Comparison of ENCODE assay signal across 32 cellular contexts in the genomic region with DNA sequence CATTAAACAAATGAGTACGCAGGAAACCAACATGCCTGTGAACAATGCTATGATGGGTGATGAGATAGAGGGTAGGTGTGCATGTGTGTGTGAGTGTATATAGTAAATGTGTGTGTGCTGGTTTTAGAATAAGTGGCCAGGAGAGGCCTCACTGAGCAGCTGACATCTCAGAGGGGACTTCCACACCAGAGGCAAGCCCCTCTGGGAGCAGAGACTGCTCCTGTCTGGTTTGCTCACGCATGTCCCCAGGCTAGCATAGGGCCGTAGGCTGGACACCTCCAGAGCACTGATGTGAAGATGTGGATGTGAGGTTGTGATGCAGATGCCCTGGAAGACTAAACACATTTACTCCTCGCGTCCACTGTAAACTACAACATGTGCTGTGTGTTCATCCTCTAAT.
"Had no signal": no experiment of that assay in that cellular context is flagged by ENCODE, and none has a peak within 500 bp of the region (broad histone marks: within the 10 kb centered on the region; RNA-seq: fewer than 3 reads in every experiment).

No MANE protein-coding gene starts in this region.

- H3K4me1 Mint-ChIP-seq: naive B cell; naive thymus-derived CD8-positive, alpha-beta T cell; neural crest cell; stimulated activated naive CD8-positive, alpha-beta T cell treated with anti-CD3 and anti-CD28 coated beads, Interleukin-15, amount 100 ng/mL, for 72 hours had no signal

- H3K9ac ChIP-seq: parathyroid adenoma had no signal

- H3K4me1 ChIP-seq: psoas muscle, tibial artery, transverse colon, upper lobe of right lung, uterus had no signal

- H3K27ac ChIP-seq: ovary, parathyroid adenoma, psoas muscle, skin epidermis, spleen, suprapubic skin, testis, tibial artery, transverse colon, upper lobe of right lung, uterus had no signal

- DNase-seq: naive B cell; naive thymus-derived CD8-positive, alpha-beta T cell; nephron progenitor cell; occipital lobe; ovary; posterior cingulate gyrus; psoas muscle; right cardiac atrium; spleen; stimulated activated CD4-positive, alpha-beta T cell treated with anti-CD3 and anti-CD28 coated beads, Interleukin-12 subunit alpha, Interleukin-12 subunit beta, amount 100 ng/mL, for 4 hours; stimulated activated CD4-positive, alpha-beta T cell treated with anti-CD3 and anti-CD28 coated beads, Interleukin-1b, Interleukin-23, amount 100 ng/mL, for 48 hours; stimulated activated CD4-positive, alpha-beta T cell treated with anti-CD3 and anti-CD28 coated beads, Interleukin-4, amount 100 ng/mL, for 1 hour; stimulated activated CD4-positive, alpha-beta T cell treated with anti-CD3 and anti-CD28 coated beads, Interleukin-4, amount 100 ng/mL, for 4 hours; stimulated activated CD8-positive, alpha-beta memory T cell treated with anti-CD3 and anti-CD28 coated beads, Interleukin-4, amount 100 ng/mL, for 48 hours; stimulated activated naive CD4-positive, alpha-beta T cell; stimulated activated naive CD8-positive, alpha-beta T cell treated with anti-CD3 and anti-CD28 coated beads, Interleukin-15, amount 100 ng/mL, for 72 hours; stimulated activated naive CD8-positive, alpha-beta T cell treated with anti-CD3 and anti-CD28 coated beads, Interleukin-15, Interleukin-2, amounts not matched to agents 100 U/mL and 50 U/mL, for 24 hours; substantia nigra; testis; tibial artery; transverse colon; upper lobe of right lung; uterus had no signal

- H3K4me2 ChIP-seq: smooth muscle cell had no signal

- H3K4me3 ChIP-seq: ovary, psoas muscle, skin epidermis, smooth muscle cell, spleen, suprapubic skin, testis, tibial artery, transverse colon, upper lobe of right lung, uterus had no signal

- H3K36me3 ChIP-seq: ovary, spleen, suprapubic skin, tibial artery, transverse colon, upper lobe of right lung, uterus had no signal

- H3K4me3 Mint-ChIP-seq: naive B cell; naive thymus-derived CD8-positive, alpha-beta T cell; natural killer cell treated with Interleukin-12 subunit alpha and Interleukin-12 subunit beta and Interleukin-15 and Interleukin-18, amount 100 ng/mL, for 72 hours; nephron progenitor cell; neural crest cell; stimulated activated naive CD8-positive, alpha-beta T cell treated with anti-CD3 and anti-CD28 coated beads, Interleukin-15, amount 100 ng/mL, for 72 hours; type B pancreatic cell had no signal

- H2AFZ ChIP-seq: parathyroid adenoma had no signal

- H3K9me3 ChIP-seq: ovary, psoas muscle, spleen, suprapubic skin, testis, tibial artery, transverse colon, upper lobe of right lung, uterus had no signal

- H3K27me3 ChIP-seq: ovary, suprapubic skin, testis, tibial artery, transverse colon, upper lobe of right lung, uterus had no signal

- H3K36me3 Mint-ChIP-seq: naive B cell; naive thymus-derived CD8-positive, alpha-beta T cell; natural killer cell treated with Interleukin-12 subunit alpha and Interleukin-12 subunit beta and Interleukin-15 and Interleukin-18, amount 100 ng/mL, for 72 hours; type B pancreatic cell had no signal

- H3K27ac Mint-ChIP-seq: naive B cell; naive thymus-derived CD8-positive, alpha-beta T cell; natural killer cell treated with Interleukin-12 subunit alpha and Interleukin-12 subunit beta and Interleukin-15 and Interleukin-18, amount 100 ng/mL, for 72 hours; nephron progenitor cell; progenitor cell of endocrine pancreas; stimulated activated naive CD8-positive, alpha-beta T cell treated with anti-CD3 and anti-CD28 coated beads, Interleukin-15, amount 100 ng/mL, for 72 hours; type B pancreatic cell had no signal

- ATAC-seq: naive thymus-derived CD8-positive, alpha-beta T cell; natural killer cell treated with Interleukin-12 subunit alpha and Interleukin-12 subunit beta and Interleukin-15 and Interleukin-18, amount 100 ng/mL, for 72 hours; psoas muscle; right cardiac atrium; sciatic nerve; stimulated activated naive CD8-positive, alpha-beta T cell treated with anti-CD3 and anti-CD28 coated beads, Interleukin-15, amount 100 ng/mL, for 72 hours; stimulated activated naive CD8-positive, alpha-beta T cell treated with anti-CD3 and anti-CD28 coated beads, Interleukin-15, Interleukin-2, amounts not matched to agents 100 U/mL and 50 U/mL, for 24 hours; upper lobe of right lung had no signal

- H3K9me3 Mint-ChIP-seq: naive B cell; naive thymus-derived CD8-positive, alpha-beta T cell; natural killer cell treated with Interleukin-12 subunit alpha and Interleukin-12 subunit beta and Interleukin-15 and Interleukin-18, amount 100 ng/mL, for 72 hours; nephron progenitor cell; neural crest cell; stimulated activated naive CD8-positive, alpha-beta T cell treated with anti-CD3 and anti-CD28 coated beads, Interleukin-15, amount 100 ng/mL, for 72 hours; type B pancreatic cell had no signal

- H3K79me2 ChIP-seq: parathyroid adenoma had no signal
